In the genomic region with DNA sequence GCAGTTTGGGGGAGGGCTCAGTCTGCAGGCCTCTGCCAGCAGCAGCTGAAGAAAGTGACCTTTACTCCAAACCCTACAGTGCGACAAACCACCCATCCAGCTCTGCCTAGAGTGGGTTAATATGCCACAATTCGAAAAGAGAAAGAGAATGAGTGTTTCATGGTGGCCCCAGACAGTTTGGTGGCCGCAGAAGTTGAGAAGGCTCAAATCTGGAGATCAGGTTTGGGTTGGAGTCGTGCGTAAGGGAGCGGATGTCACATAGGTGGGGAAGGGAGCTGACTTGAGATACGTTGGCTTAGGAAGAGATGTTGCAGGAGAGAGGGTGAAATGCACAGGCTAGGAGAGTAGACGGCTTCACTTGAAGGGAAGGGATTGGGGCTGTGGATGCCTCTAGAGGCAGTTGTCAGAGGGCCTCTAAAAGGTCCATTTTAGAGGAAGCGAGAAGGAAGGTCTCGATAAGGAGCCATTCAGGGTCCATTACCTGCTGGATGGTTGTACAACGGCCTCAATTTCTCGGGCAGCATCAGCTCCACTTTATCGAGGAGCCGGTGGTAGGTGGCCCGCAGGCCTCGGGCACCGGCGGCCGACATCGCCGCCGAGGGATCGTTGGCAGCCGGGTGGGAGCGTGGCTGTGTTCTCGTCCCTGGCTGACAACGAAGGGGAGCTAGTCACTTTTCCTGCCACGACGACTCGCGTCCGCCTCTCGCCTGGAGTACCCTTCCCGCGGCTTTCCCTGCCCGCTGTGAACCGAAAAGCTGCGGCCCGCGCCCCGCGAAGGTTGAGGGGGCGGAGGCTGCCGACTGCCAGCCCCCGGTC, we compare ENCODE assay signal across 8 cellular contexts. TPM values are rescaled to one million over a fixed set of nuclear protein-coding genes. Genes with fewer than 3 reads are reported as not detected.
DNase-seq lines count a peak whose midpoint lies in the region; ATAC-seq and TF ChIP-seq lines count a peak whose summit lies in the region.

No MANE protein-coding gene starts in this region.

- H3K9me3 ChIP-seq in BLaER1 (no peaks in the 10 kb centered on the region), muscle layer of colon (ENCODE audit: low read length) (no peaks in the 10 kb centered on the region), suprapubic skin (no peaks in the 10 kb centered on the region)

- H3K36me3 ChIP-seq in BLaER1 (no peaks in the 10 kb centered on the region), muscle layer of colon (ENCODE audit: insufficient read depth, low read length) (no peaks in the 10 kb centered on the region), suprapubic skin (no peaks in the 10 kb centered on the region)

- peak overlapping the region; percentile 89 for H3K4me3 ChIP-seq in BLaER1
- H3K4me3 ChIP-seq in muscle layer of colon (ENCODE audit: low read depth in 1 of 2, low read length in 2 of 2), result peak overlapping the region; percentile 73 to 90
- peak overlapping the region; percentile 86 for H3K4me3 ChIP-seq in suprapubic skin

- no peak for TF ChIP-seq CTCF in suprapubic skin (IDR thresholded peaks at IDR 0.05)

- peak overlapping the region; percentile 95 for H3K27ac ChIP-seq in BLaER1
- peak overlapping the region; percentile 90 for H3K27ac ChIP-seq in epithelial cell of prostate
- peak overlapping the region; percentile 98 for H3K27ac ChIP-seq in muscle layer of colon (ENCODE audit: low read depth, low read length)
- peak overlapping the region; percentile 95 for H3K27ac ChIP-seq in suprapubic skin

- H3K4me1 ChIP-seq in BLaER1, result peaks cover 37% of the 10 kb centered on the region
- H3K4me1 ChIP-seq in muscle layer of colon (ENCODE audit: insufficient read depth, low read length), result peaks cover 20% of the 10 kb centered on the region
- peaks cover 42% of the 10 kb centered on the region for H3K4me1 ChIP-seq in suprapubic skin

- no peak for TF ChIP-seq EP300 in suprapubic skin (IDR thresholded peaks at IDR 0.05)

- H3K9ac ChIP-seq in BLaER1, result peak overlapping the region; percentile 91
- H3K9ac ChIP-seq in muscle layer of colon (ENCODE audit: low read length), result peak overlapping the region; percentile 91

- peak overlapping the region; percentile 84 for H3K4me2 ChIP-seq in BLaER1

- ATAC-seq in GM18873 (IDR thresholded peaks at IDR 0.05; ENCODE audit: low FRiP score, unreplicated experiment) (peak; percentile 6), HG03066 (IDR thresholded peaks at IDR 0.05; ENCODE audit: low read depth, unreplicated experiment) (peak; percentile 2)

- H4K20me1 ChIP-seq in BLaER1, result peaks cover 21% of the 10 kb centered on the region

- TF ChIP-seq POLR2A in suprapubic skin (IDR thresholded peaks at IDR 0.05), result peak in 1 of 2 donors; percentile 67

- DNase-seq in NCI-H510A (lab: John Stamatoyannopoulos, UW) (peak; percentile 14), epithelial cell of prostate (ENCODE audit: low read depth, low spot score) (no peak), suprapubic skin (ENCODE audit: low spot score in 2 of 2) (no peak)
- DNase-seq in activated CD4-positive, alpha-beta T cell treated with anti-CD3 and anti-CD28 coated beads, Interleukin-2, amount 50 U/mL, for 48 hours, result peak; percentile 40 to 54

- WGBS in suprapubic skin, result under 1% methylated on average over 13 of the region's 45 CpGs

- H3K27me3 ChIP-seq in BLaER1 (no peaks in the 10 kb centered on the region), muscle layer of colon (ENCODE audit: control insufficient read depth in 1 of 2, insufficient read depth in 2 of 2, low read length in 2 of 2) (no peaks in the 10 kb centered on the region), suprapubic skin (no peaks in the 10 kb centered on the region)

RNA-seq across cellular contexts. Expression of gene DCAF6, which starts 1.0 kb away (rescaled TPM):
- total RNA-seq in suprapubic skin, result 10 to 100 TPM; 38.2 to 90.3 (median 54.8) TPM

RNA-seq across cellular contexts. Expression of gene MPC2, which starts 1.4 kb away (rescaled TPM):
- total RNA-seq in suprapubic skin, result 10 to 100 TPM; 16.5 to 47.3 (median 34.4) TPM

RNA-seq across cellular contexts. Expression of gene ADCY10, which starts 21.5 kb away (rescaled TPM):
- not detected for total RNA-seq in suprapubic skin

Comparison
In these comparisons a context has a peak if more than half of its experiments do, and no peak if none do; other contexts are left out.
1. DNase-seq: peak in NCI-H510A (single experiment) and activated CD4-positive, alpha-beta T cell treated with anti-CD3 and anti-CD28 coated beads, Interleukin-2, amount 50 U/mL, for 48 hours (2 of 2); none in epithelial cell of prostate (single experiment) and suprapubic skin (0 of 2).
2. Peak in every context shown above with its lines, with median percentiles within 50 percentile points of each other: H3K27ac ChIP-seq and H3K4me3 ChIP-seq.